In the genomic region with DNA sequence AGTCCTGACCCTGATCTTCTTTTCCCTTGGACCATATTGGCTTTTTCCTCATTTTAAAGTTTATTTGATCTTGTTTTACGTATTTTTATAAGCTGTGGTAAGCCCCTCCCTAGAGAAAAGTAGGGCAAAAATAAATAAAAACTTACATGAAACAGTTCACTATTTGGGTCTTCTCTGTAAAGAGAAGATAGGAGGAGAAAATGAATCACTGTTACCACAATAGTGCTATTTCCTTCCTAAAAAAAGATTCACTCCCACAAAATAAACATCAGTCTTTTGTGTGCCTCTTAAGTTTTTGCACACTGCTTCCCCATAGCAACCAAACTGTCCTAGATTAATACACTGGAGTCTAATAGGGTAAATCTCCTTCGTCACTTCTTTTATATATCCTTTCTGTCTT, we compare ENCODE assay signal across 8 cellular contexts. TPM values are rescaled to one million over a fixed set of nuclear protein-coding genes. Genes with fewer than 3 reads are reported as not detected.
DNase-seq lines count a peak whose midpoint lies in the region; ATAC-seq and TF ChIP-seq lines count a peak whose summit lies in the region.

No MANE protein-coding gene starts in this region.

- H3K79me2 ChIP-seq in OCI-LY7 (ENCODE audit: insufficient read depth, low read depth, low read length): no peaks in the 10 kb centered on the region

- POLR2A ChIA-PET in OCI-LY7 (lab: Charles Lee): interaction anchor here (1.1 kb wide), 1 partner anchor 66 kb away, joined by 3 read pairs; no protein-coding TSS in a partner anchor

- H3K36me3 Mint-ChIP-seq in activated T-cell treated with anti-CD3 and anti-CD28 coated beads, Interleukin-2, amount 50 U/mL, for 72 hours (ENCODE audit: insufficient read depth in 2 of 2): no peaks in the 10 kb centered on the region
- no peaks in the 10 kb centered on the region for H3K36me3 Mint-ChIP-seq in activated naive CD8-positive, alpha-beta T cell treated with anti-CD3 and anti-CD28 coated beads, Interleukin-2, amount 50 U/mL, for 24 hours (ENCODE audit: low read depth)

- 9 to 11% methylated on average over 2 of the region's 2 CpGs for WGBS in transverse colon (ENCODE audit: low coverage in 1 of 2), 2 donors

- H3K4me3 ChIP-seq in transverse colon (peak overlapping the region in 1 of 4 donors; percentile 11), OCI-LY7 (ENCODE audit: low read depth, low read length, poor library complexity, severe bottlenecking) (no peak overlapping the region)

- H3K9me3 Mint-ChIP-seq in activated T-cell treated with anti-CD3 and anti-CD28 coated beads, Interleukin-2, amount 50 U/mL, for 72 hours: no peaks in the 10 kb centered on the region
- H3K9me3 Mint-ChIP-seq in activated naive CD8-positive, alpha-beta T cell treated with anti-CD3 and anti-CD28 coated beads, Interleukin-2, amount 50 U/mL, for 24 hours: no peaks in the 10 kb centered on the region

- no peak overlapping the region for H3K4me2 ChIP-seq in OCI-LY7 (ENCODE audit: low read length)

- H3K27ac Mint-ChIP-seq in activated T-cell treated with anti-CD3 and anti-CD28 coated beads, Interleukin-2, amount 50 U/mL, for 72 hours: peak overlapping the region; percentile 61
- no peak overlapping the region for H3K27ac Mint-ChIP-seq in activated naive CD8-positive, alpha-beta T cell treated with anti-CD3 and anti-CD28 coated beads, Interleukin-2, amount 50 U/mL, for 24 hours

- H3K27ac ChIP-seq in transverse colon: peak overlapping the region; percentile 85 to 90 (median 88)
- H3K27ac ChIP-seq in OCI-LY7 (ENCODE audit: low read depth, low read length, poor library complexity, severe bottlenecking): no peak overlapping the region

- no peaks in the 10 kb centered on the region for H4K20me1 ChIP-seq in OCI-LY7 (ENCODE audit: insufficient read depth, low read length)

- no peaks in the 10 kb centered on the region for H3K27me3 Mint-ChIP-seq in activated T-cell treated with anti-CD3 and anti-CD28 coated beads, Interleukin-2, amount 50 U/mL, for 72 hours (ENCODE audit: low read depth)
- H3K27me3 Mint-ChIP-seq in activated naive CD8-positive, alpha-beta T cell treated with anti-CD3 and anti-CD28 coated beads, Interleukin-2, amount 50 U/mL, for 24 hours: no peaks in the 10 kb centered on the region

- H3K9me2 ChIP-seq in OCI-LY7 (ENCODE audit: insufficient read depth, low read length): no peaks in the 10 kb centered on the region

- peaks cover 12 to 58% (median 37%) of the 10 kb centered on the region in 4 donors for H3K4me1 ChIP-seq in transverse colon
- no peaks in the 10 kb centered on the region for H3K4me1 ChIP-seq in OCI-LY7 (ENCODE audit: insufficient read depth, low read length, poor library complexity, severe bottlenecking)

- CTCF ChIA-PET in OCI-LY7 (lab: Charles Lee; ENCODE audit: unreplicated experiment): no interaction called here

- H3K27me3 ChIP-seq in transverse colon: no peaks in the 10 kb centered on the region

- in situ Hi-C loops in transverse colon (cut with MboI; ENCODE audit: low pct_ligation_motif_present in 1 of 4, low pct_unique_long_range_greater_than_20kb in 1 of 4, low sequenced_read_pairs in 3 of 4): no loop called here

- peaks cover 44% of the 10 kb centered on the region for H3K4me1 Mint-ChIP-seq in activated T-cell treated with anti-CD3 and anti-CD28 coated beads, Interleukin-2, amount 50 U/mL, for 72 hours (ENCODE audit: low read depth)
- peaks cover 47% of the 10 kb centered on the region for H3K4me1 Mint-ChIP-seq in activated naive CD8-positive, alpha-beta T cell treated with anti-CD3 and anti-CD28 coated beads, Interleukin-2, amount 50 U/mL, for 24 hours

- BruUV-seq in OCI-LY7 (replicated peaks; lab: Mats Ljungman, UMichigan): no TSS peak

- ATAC-seq in activated T-cell treated with anti-CD3 and anti-CD28 coated beads, Interleukin-2, amount 50 U/mL, for 72 hours (replicated peaks in 1 of 2): peak in 1 of 2 donors; percentile 32
- peak; percentile 22 for ATAC-seq in activated naive CD8-positive, alpha-beta T cell treated with anti-CD3 and anti-CD28 coated beads, Interleukin-2, amount 50 U/mL, for 24 hours

- no peak overlapping the region for H2AFZ ChIP-seq in OCI-LY7 (ENCODE audit: low read length)

- H3K9me3 ChIP-seq in transverse colon: no peaks in the 10 kb centered on the region
- H3K9me3 ChIP-seq in OCI-LY7 (ENCODE audit: low read length): no peaks in the 10 kb centered on the region

- H3K4me3 Mint-ChIP-seq in activated T-cell treated with anti-CD3 and anti-CD28 coated beads, Interleukin-2, amount 50 U/mL, for 72 hours: peak overlapping the region in 1 of 2 donors; percentile 79
- H3K4me3 Mint-ChIP-seq in activated naive CD8-positive, alpha-beta T cell treated with anti-CD3 and anti-CD28 coated beads, Interleukin-2, amount 50 U/mL, for 24 hours: peak overlapping the region; percentile 27

- H3K36me3 ChIP-seq in transverse colon: no peaks in the 10 kb centered on the region
- H3K36me3 ChIP-seq in OCI-LY7 (ENCODE audit: insufficient read depth, low read length): no peaks in the 10 kb centered on the region

- no peak for DNase-seq in activated T-cell treated with anti-CD3 and anti-CD28 coated beads, Interleukin-2, amount 50 U/mL, for 72 hours
- DNase-seq in activated T-cell treated with anti-CD3 and anti-CD28 coated beads, Interleukin-2, amount 50 U/mL, for 48 hours: no peak
- no peak for DNase-seq in activated naive CD8-positive, alpha-beta T cell treated with anti-CD3 and anti-CD28 coated beads, Interleukin-2, amount 50 U/mL, for 24 hours
- DNase-seq in kidney glomerular epithelial cell (lab: John Stamatoyannopoulos, UW) (peak; percentile 57), transverse colon (no peak), OCI-LY7 (ENCODE audit: low spot score) (no peak), NCI-H1694 treated with DMSO at 0.1 percent for 48 hours (lab: John Stamatoyannopoulos, UW) (no peak), AG08396 (ENCODE audit: low spot score) (no peak)

- intact Hi-C loops in transverse colon (cut with DNase I; ENCODE audit: low total_unique reads): no loop called here
- intact Hi-C loops in OCI-LY7 (cut with micrococcal nuclease; ENCODE audit: unreplicated experiment): no loop called here

- no peak for TF ChIP-seq CTCF in transverse colon (IDR thresholded peaks at IDR 0.05)
- TF ChIP-seq CTCF in OCI-LY7 (conservative IDR thresholded peaks at IDR 0.05; ENCODE audit: low read length): no peak

- no peak for TF ChIP-seq POLR2A in transverse colon (IDR thresholded peaks at IDR 0.05)

- TF ChIP-seq EP300 in transverse colon (IDR thresholded peaks at IDR 0.05; ENCODE audit: low read depth): no peak

RNA-seq across cellular contexts. Expression of a gene that starts 1.4 kb away (rescaled TPM):
- 10 to 100 TPM; 12.2 to 14.2 TPM for total RNA-seq in activated T-cell treated with anti-CD3 and anti-CD28 coated beads, Interleukin-2, amount 50 U/mL, for 72 hours
- total RNA-seq in transverse colon: 100 to 1,000 TPM; 146 to 192 (median 156) TPM
- 0.47 and 0.67 TPM in 2 replicates for total RNA-seq in OCI-LY7 (2014; rRNA removed; shearing (Covaris generic))
- 0.68 and 1.5 TPM in 2 replicates for total RNA-seq in OCI-LY7 (2022)

Comparison
In these comparisons a context has a peak if more than half of its experiments do, and no peak if none do; other contexts are left out.
1. RNA of a gene that starts 1.4 kb away (total RNA-seq): 146 to 192 TPM in transverse colon; 12.2 to 14.2 TPM in activated T-cell treated with anti-CD3 and anti-CD28 coated beads, Interleukin-2, amount 50 U/mL, for 72 hours and 0.47 to 1.5 TPM in OCI-LY7; every median in the first group is over 4 times any median in the second.